Comparison of ENCODE assay signal across 8 cellular contexts in genomic region chr7:38222481-38223096, GRCh38. TPM values are rescaled to one million over a fixed set of nuclear protein-coding genes. Genes with fewer than 3 reads are reported as not detected.
DNase-seq lines count a peak whose midpoint lies in the region; ATAC-seq, FAIRE-seq and TF ChIP-seq lines count a peak whose summit lies in the region.

No MANE protein-coding gene starts in this region.

- TF ChIP-seq POLR2A in GM12891 (IDR thresholded peaks at IDR 0.05; ENCODE audit: low read depth, low read length) = no peak

- H3K79me2 ChIP-seq in hepatocyte = no peaks in the 10 kb centered on the region

- H3K36me3 ChIP-seq in ascending aorta = peaks cover 23 to 46% of the 10 kb centered on the region in 2 donors
- no peaks in the 10 kb centered on the region for H3K36me3 ChIP-seq in hepatocyte (replicated peaks; ENCODE audit: insufficient read depth, low read depth)
- H3K36me3 ChIP-seq in small intestine (ENCODE audit: control insufficient read depth in 2 of 2, insufficient read depth in 2 of 2, low read length in 2 of 2) = peaks cover 0 to 6% of the 10 kb centered on the region in 2 donors

- no peak overlapping the region for H2AFZ ChIP-seq in hepatocyte

- intact Hi-C loops in ascending aorta (cut with DNase I) = loop anchor here (1.0 to 5.0 kb wide), 3 partner anchors 115 to 321 kb away; partner anchors contain the start of gene SFRP4

- H3K9me3 ChIP-seq in ascending aorta = no peaks in the 10 kb centered on the region
- H3K9me3 ChIP-seq in hepatocyte (ENCODE audit: low read depth) = no peaks in the 10 kb centered on the region
- no peaks in the 10 kb centered on the region for H3K9me3 ChIP-seq in small intestine (ENCODE audit: control insufficient read depth, low read depth)

- H3K4me1 ChIP-seq in ascending aorta (no peaks in the 10 kb centered on the region), hepatocyte (ENCODE audit: insufficient read depth) (no peaks in the 10 kb centered on the region), small intestine (ENCODE audit: control insufficient read depth in 2 of 2, insufficient read depth in 1 of 2, low read depth in 1 of 2, low read length in 1 of 2) (no peaks in the 10 kb centered on the region)

- H4K20me1 ChIP-seq in hepatocyte (ENCODE audit: insufficient read depth, poor library complexity, severe bottlenecking) = no peaks in the 10 kb centered on the region

- TF ChIP-seq CTCF in AG09309 (IDR thresholded peaks at IDR 0.05; ENCODE audit: control insufficient read depth, insufficient read depth, low read depth, low read length, missing control alignments) = peak; percentile 73
- TF ChIP-seq CTCF in ascending aorta (IDR thresholded peaks at IDR 0.05) = peak; percentile 65 to 92 (median 76)
- peak; percentile 83 for TF ChIP-seq CTCF in hepatocyte (IDR thresholded peaks at IDR 0.05; ENCODE audit: poor library complexity)

- H3K9me2 ChIP-seq in hepatocyte (replicated peaks; ENCODE audit: insufficient read depth) = no peaks in the 10 kb centered on the region

- 76% methylated on average over 5 of the region's 5 CpGs for WGBS in hepatocyte (ENCODE audit: low lambda C conversion rate, missing lambda C conversion rate)
- WGBS in small intestine, 3 donors = 56 to 60% (median 58%) methylated on average over 5 of the region's 5 CpGs

- H3K4me3 ChIP-seq in AG09309 (ENCODE audit: control insufficient read depth, low read depth, low read length) = no peak overlapping the region
- no peak overlapping the region for H3K4me3 ChIP-seq in ascending aorta
- H3K4me3 ChIP-seq in hepatocyte = no peak overlapping the region
- no peak overlapping the region for H3K4me3 ChIP-seq in small intestine (ENCODE audit: low read depth in 1 of 2, low read length in 2 of 2)

- DNase-seq in AG09309 (ENCODE audit: low read depth) = no peak
- DNase-seq in GM12891 (ENCODE audit: insufficient read length, low spot score) = no peak
- DNase-seq in NCI-H510A (lab: John Stamatoyannopoulos, UW) = peak; percentile 1
- no peak for DNase-seq in ascending aorta (ENCODE audit: low spot score in 2 of 2)
- peak; percentile 74 for DNase-seq in hepatocyte (ENCODE audit: low spot score)
- DNase-seq in small intestine = peak; percentile 83

- FAIRE-seq in GM12891 (lab: Jason Lieb, UNC) = peak; percentile 96
- peak; percentile 72 for FAIRE-seq in small intestine (lab: Jason Lieb, UNC)

- no peak overlapping the region for H3K4me2 ChIP-seq in hepatocyte

- no peaks in the 10 kb centered on the region for H3K27me3 ChIP-seq in ascending aorta
- H3K27me3 ChIP-seq in hepatocyte = no peaks in the 10 kb centered on the region
- H3K27me3 ChIP-seq in small intestine (ENCODE audit: control insufficient read depth in 2 of 2, insufficient read depth in 2 of 2, low read length in 2 of 2) = no peaks in the 10 kb centered on the region

- ATAC-seq in HG03354 (IDR thresholded peaks at IDR 0.05; ENCODE audit: poor library complexity, severe bottlenecking, unreplicated experiment) (peak; percentile 73), HG03565 (IDR thresholded peaks at IDR 0.05; ENCODE audit: unreplicated experiment) (no peak)

- H3K27ac ChIP-seq in ascending aorta (peak overlapping the region; percentile 29 to 56), hepatocyte (no peak overlapping the region), small intestine (ENCODE audit: low read depth in 1 of 2, low read length in 1 of 2) (no peak overlapping the region)

TF ChIP-seq in GM12891, 5 proteins besides CTCF, POLR2A, EP300 and RAD21:
- no peak for TF ChIP-seq PAX5 (IDR thresholded peaks at IDR 0.05; ENCODE audit: insufficient read depth, low read length, severe bottlenecking)
- no peak for TF ChIP-seq POU2F2 (IDR thresholded peaks at IDR 0.05; ENCODE audit: low read depth, low read length)
- no peak for TF ChIP-seq TAF1 (IDR thresholded peaks at IDR 0.05; ENCODE audit: low read depth, low read length)
- no peak for TF ChIP-seq SPI1 (IDR thresholded peaks at IDR 0.05; ENCODE audit: low read depth, low read length)
- TF ChIP-seq POLR2AphosphoS5 (IDR thresholded peaks at IDR 0.05; ENCODE audit: low read depth, low read length) = no peak
TF ChIP-seq in GM12891: peak in this region for 0.

RNA-seq across cellular contexts. Expression of gene STARD3NL, which starts 44.5 kb away (rescaled TPM):
- polyA plus RNA-seq in GM12891 (2012; ENCODE audit: low read depth, missing spikeins) = 50.1 TPM
- total RNA-seq in ascending aorta (19.7 TPM), hepatocyte (73.3 and 84.8 TPM in 2 replicates)
- polyA plus RNA-seq in hepatocyte (50.7 and 65.1 TPM in 2 replicates), small intestine (10 to 100 TPM; 29.5 to 39.4 (median 34.2) TPM)

Comparison
In these comparisons a context has a peak if more than half of its experiments do, and no peak if none do; other contexts are left out.
1. DNase-seq: peak in NCI-H510A (single experiment), hepatocyte (single experiment) and small intestine (single experiment); none in AG09309 (single experiment), GM12891 (single experiment) and ascending aorta (0 of 2).
2. H3K27ac ChIP-seq: peak in ascending aorta (2 of 2); none in hepatocyte (single experiment) and small intestine (0 of 2).
3. Peak in every context shown above with its lines, with median percentiles within 50 percentile points of each other: CTCF ChIP-seq.